ENCODE assay signal across 1 cellular context in the genomic region with DNA sequence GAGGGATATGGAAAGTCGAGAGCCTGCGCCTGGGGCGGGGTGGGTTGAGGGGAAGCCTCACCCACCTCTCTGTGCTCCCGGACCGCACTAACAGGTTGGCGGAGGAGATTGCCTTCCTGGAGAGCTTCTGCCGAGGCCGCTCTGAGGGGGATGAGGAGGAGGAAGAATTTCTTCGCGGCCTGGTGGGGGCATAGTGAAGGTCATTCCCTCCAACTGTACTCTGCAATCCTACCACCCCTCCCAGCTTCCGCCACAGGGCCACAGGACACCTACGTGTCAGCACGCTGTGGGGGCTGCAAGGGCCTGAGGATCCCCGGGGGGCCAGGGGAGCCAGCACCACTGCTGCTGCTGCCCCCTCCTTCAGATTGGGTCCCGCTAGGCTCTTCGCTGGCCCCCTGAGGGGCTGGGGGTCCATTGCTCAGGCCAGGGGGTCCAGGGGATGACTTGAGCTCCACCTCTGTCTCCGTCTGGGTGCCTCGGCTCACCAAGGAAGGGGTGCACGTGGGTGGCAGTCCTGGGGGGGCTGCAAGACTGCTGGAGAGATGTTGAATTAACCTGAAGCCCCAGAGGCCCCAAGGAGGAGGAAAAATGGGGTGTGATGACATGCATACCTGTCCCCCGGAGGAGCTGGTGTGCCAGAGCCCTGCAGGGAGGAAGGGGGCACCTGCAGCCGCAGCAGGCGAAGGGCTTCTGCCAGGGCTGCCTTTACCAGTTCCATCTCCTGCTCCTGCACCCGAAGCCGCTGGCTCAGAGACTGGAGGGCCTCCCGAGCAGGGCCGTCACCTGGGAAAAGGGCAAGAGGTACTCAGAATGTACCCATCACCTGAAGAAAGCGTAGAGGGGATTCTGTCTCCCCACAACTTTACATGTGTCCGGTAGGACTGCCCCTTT.
TF ChIP-seq lines count a peak whose summit lies in the region.

No MANE protein-coding gene starts in this region.

TF ChIP-seq in K562, 482 proteins besides CTCF, POLR2A, EP300 and RAD21:
- TF ChIP-seq RBFOX2 (IDR thresholded peaks at IDR 0.05; ENCODE audit: low read depth, low read length) (peak; percentile 36; the same call in 1 of the 2 replicates), SMARCC2 (IDR thresholded peaks at IDR 0.05; ENCODE audit: low read depth) (no peak), ZNF408 (CRISPR knock-in tag; IDR thresholded peaks at IDR 0.05; ENCODE audit: low read depth) (no peak), POLR2G (IDR thresholded peaks at IDR 0.05; ENCODE audit: low read depth, low read length) (0 out of 2 replicates have a peak, but pooled peaks have one; percentile 26), ZNF655 (CRISPR knock-in tag; IDR thresholded peaks at IDR 0.05) (no peak), ZNF280A (IDR thresholded peaks at IDR 0.05; ENCODE audit: low read depth, partially characterized antibody) (no peak), ZNF584 (CRISPR knock-in tag; IDR thresholded peaks at IDR 0.05; ENCODE audit: low read depth) (no peak), ZNF586 (CRISPR knock-in tag; conservative IDR thresholded peaks at IDR 0.05) (no peak)
- TF ChIP-seq, protein P1, sequence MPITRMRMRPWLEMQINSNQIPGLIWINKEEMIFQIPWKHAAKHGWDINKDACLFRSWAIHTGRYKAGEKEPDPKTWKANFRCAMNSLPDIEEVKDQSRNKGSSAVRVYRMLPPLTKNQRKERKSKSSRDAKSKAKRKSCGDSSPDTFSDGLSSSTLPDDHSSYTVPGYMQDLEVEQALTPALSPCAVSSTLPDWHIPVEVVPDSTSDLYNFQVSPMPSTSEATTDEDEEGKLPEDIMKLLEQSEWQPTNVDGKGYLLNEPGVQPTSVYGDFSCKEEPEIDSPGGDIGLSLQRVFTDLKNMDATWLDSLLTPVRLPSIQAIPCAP (CRISPR knock-in tag; IDR thresholded peaks at IDR 0.05; ENCODE audit: borderline replicate concordance) = no peak
